18 cellular contexts compared by ENCODE assay signal in the genomic region with DNA sequence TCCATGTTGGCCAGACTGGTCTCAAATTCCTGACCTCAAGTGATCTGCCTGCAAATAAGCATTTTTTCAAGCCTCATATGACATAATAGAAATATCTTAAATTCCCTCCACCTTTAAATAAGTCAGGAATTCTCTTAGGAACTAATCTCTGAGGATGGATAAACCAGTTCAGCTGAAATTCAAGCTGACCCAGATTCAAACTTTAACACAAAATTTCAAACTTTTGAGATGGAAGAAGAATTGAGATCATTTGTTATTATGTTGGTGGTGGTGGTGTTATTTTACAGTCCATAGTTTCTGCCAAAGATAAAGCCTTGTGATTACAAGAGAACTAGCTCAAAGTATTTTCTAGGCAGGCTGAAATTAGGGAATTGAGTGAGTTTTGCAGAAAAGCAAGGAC.
"Had no signal": no experiment of that assay in that cellular context is flagged by ENCODE, and none has a peak within 500 bp of the region (broad histone marks: within the 10 kb centered on the region; RNA-seq: fewer than 3 reads in every experiment).

No MANE protein-coding gene starts in this region.

- H3K36me3 Mint-ChIP-seq: naive thymus-derived CD4-positive, alpha-beta T cell had no signal

- H3K4me1 ChIP-seq: gastrocnemius medialis, upper lobe of right lung, vagina had no signal

- H3K27ac Mint-ChIP-seq: naive thymus-derived CD4-positive, alpha-beta T cell had no signal

- H3K27ac ChIP-seq: dorsolateral prefrontal cortex, gastrocnemius medialis, heart right ventricle, neutrophil, tibial nerve, upper lobe of right lung, vagina had no signal

- H3K4me3 ChIP-seq: coronary artery, dorsolateral prefrontal cortex, gastrocnemius medialis, heart right ventricle, smooth muscle cell, tibial nerve, upper lobe of right lung, vagina had no signal

- H3K27me3 ChIP-seq: dorsolateral prefrontal cortex, gastrocnemius medialis, heart right ventricle, neutrophil, tibial nerve, upper lobe of right lung, vagina had no signal

- H3K36me3 ChIP-seq: gastrocnemius medialis, heart right ventricle, neutrophil, tibial nerve, upper lobe of right lung, vagina had no signal

- H3K4me3 Mint-ChIP-seq: naive thymus-derived CD4-positive, alpha-beta T cell had no signal

- FAIRE-seq: islet of Langerhans had no signal

- H3K4me2 ChIP-seq: smooth muscle cell had no signal

- DNase-seq: dorsolateral prefrontal cortex; effector CD8-positive, alpha-beta T cell; gastrocnemius medialis; heart right ventricle; hypothalamus; kidney glomerular epithelial cell; mesendoderm; naive thymus-derived CD4-positive, alpha-beta T cell; right cardiac atrium; stimulated activated CD4-positive, alpha-beta T cell treated with anti-CD3 and anti-CD28 coated beads, Interleukin-2, amount 100 ng/mL, for 48 hours; stimulated activated naive CD4-positive, alpha-beta T cell treated with Interleukin-2 at 50 U/mL for 16 hours; upper lobe of right lung had no signal

- H3K9me3 ChIP-seq: gastrocnemius medialis, heart right ventricle, neutrophil, tibial nerve, upper lobe of right lung, vagina had no signal
